In the genomic region with DNA sequence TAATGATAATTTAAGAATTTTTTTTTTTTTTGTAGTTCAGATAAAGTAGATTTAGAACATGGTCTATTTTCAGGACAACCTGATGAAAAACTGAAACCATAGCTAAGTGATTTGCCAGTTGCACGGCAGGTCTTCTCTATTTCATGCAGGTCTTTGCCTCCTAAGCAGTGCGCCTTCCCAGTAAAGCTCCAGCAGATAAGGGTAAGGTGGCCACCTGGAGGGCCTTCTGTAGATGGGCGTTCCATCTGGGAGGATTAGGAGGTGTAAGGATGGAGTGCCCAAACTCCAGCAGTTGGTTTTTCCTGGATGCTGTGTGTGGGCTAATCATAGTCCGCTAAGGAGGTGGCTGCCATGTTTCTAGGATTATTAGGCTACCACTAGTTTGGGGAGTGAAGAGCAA, we compare ENCODE assay signal across 19 cellular contexts.
A peak's percentile ranks its signal among the peaks of the same experiment; 100 is the strongest.
DNase-seq lines count a peak whose midpoint lies in the region; ATAC-seq, FAIRE-seq and TF ChIP-seq lines count a peak whose summit lies in the region.
"Had no signal": no experiment of that assay in that cellular context is flagged by ENCODE, and none has a peak within 500 bp of the region (broad histone marks: within the 10 kb centered on the region; RNA-seq: fewer than 3 reads in every experiment).

No MANE protein-coding gene starts in this region.

- H3K9me3 ChIP-seq in K562 (replicated peaks; ENCODE audit: control insufficient read depth, insufficient read depth, low read depth, low read length) (no peaks in the 10 kb centered on the region), right lobe of liver (no peaks in the 10 kb centered on the region), esophagus muscularis mucosa (no peaks in the 10 kb centered on the region)
- H3K9me3 ChIP-seq in CD8-positive, alpha-beta T cell (ENCODE audit: low read length), result no peaks in the 10 kb centered on the region
- H3K9me3 ChIP-seq: sigmoid colon had no signal

- H3K4me1 Mint-ChIP-seq in natural killer cell, result peaks cover 70 to 77% of the 10 kb centered on the region in 2 donors
- peaks cover 61 to 66% of the 10 kb centered on the region in 2 donors for H3K4me1 Mint-ChIP-seq in natural killer cell treated with Interleukin-12 subunit alpha and Interleukin-12 subunit beta and Interleukin-15 and Interleukin-18, amount 100 ng/mL, for 72 hours (ENCODE audit: low read depth in 2 of 2)
- H3K4me1 Mint-ChIP-seq in CD8-positive, alpha-beta T cell (ENCODE audit: low read depth), result peaks cover 87% of the 10 kb centered on the region

- peaks cover 91% of the 10 kb centered on the region for H3K79me2 ChIP-seq in K562 (ENCODE audit: control insufficient read depth, insufficient read depth, low read length)

- TF ChIP-seq RAD21 in K562 (CRISPR knock-in tag; conservative IDR thresholded peaks at IDR 0.05 in 1 of 2, IDR thresholded peaks at IDR 0.05 in 1 of 2), result peak in 1 of 2 experiments; percentile 35; a peak in 1 of 4 replicates

- no peaks in the 10 kb centered on the region for H3K27me3 Mint-ChIP-seq in natural killer cell (ENCODE audit: low read depth in 2 of 2)
- no peaks in the 10 kb centered on the region for H3K27me3 Mint-ChIP-seq in natural killer cell treated with Interleukin-12 subunit alpha and Interleukin-12 subunit beta and Interleukin-15 and Interleukin-18, amount 100 ng/mL, for 72 hours
- H3K27me3 Mint-ChIP-seq in CD8-positive, alpha-beta T cell (ENCODE audit: low read depth), result no peaks in the 10 kb centered on the region
- H3K27me3 Mint-ChIP-seq: activated naive CD4-positive, alpha-beta T cell treated with anti-CD3 and anti-CD28 coated beads, Interleukin-2, amount 50 U/mL, for 24 hours; CD4-positive, alpha-beta memory T cell; naive thymus-derived CD8-positive, alpha-beta T cell had no signal

- H3K27me3 ChIP-seq in K562 (ENCODE audit: control insufficient read depth in 2 of 2, insufficient read depth in 2 of 2, low read length in 2 of 2), result no peaks in the 10 kb centered on the region
- no peaks in the 10 kb centered on the region for H3K27me3 ChIP-seq in CD8-positive, alpha-beta T cell (ENCODE audit: insufficient read depth, low read length)
- H3K27me3 ChIP-seq in right lobe of liver, result no peaks in the 10 kb centered on the region
- H3K27me3 ChIP-seq in esophagus muscularis mucosa, result no peaks in the 10 kb centered on the region
- H3K27me3 ChIP-seq: sigmoid colon had no signal

- H3K9me3 Mint-ChIP-seq in natural killer cell, result no peaks in the 10 kb centered on the region
- H3K9me3 Mint-ChIP-seq in natural killer cell treated with Interleukin-12 subunit alpha and Interleukin-12 subunit beta and Interleukin-15 and Interleukin-18, amount 100 ng/mL, for 72 hours, result no peaks in the 10 kb centered on the region
- no peaks in the 10 kb centered on the region for H3K9me3 Mint-ChIP-seq in CD8-positive, alpha-beta T cell
- H3K9me3 Mint-ChIP-seq: activated naive CD4-positive, alpha-beta T cell treated with anti-CD3 and anti-CD28 coated beads, Interleukin-2, amount 50 U/mL, for 24 hours; CD4-positive, alpha-beta memory T cell; naive thymus-derived CD8-positive, alpha-beta T cell had no signal

- H3K27ac Mint-ChIP-seq in natural killer cell, result peak overlapping the region in 1 of 2 donors; percentile 60
- H3K27ac Mint-ChIP-seq in natural killer cell treated with Interleukin-12 subunit alpha and Interleukin-12 subunit beta and Interleukin-15 and Interleukin-18, amount 100 ng/mL, for 72 hours, result no peak overlapping the region
- no peak overlapping the region for H3K27ac Mint-ChIP-seq in CD8-positive, alpha-beta T cell

- CTCF ChIA-PET in K562 (lab: Yijun Ruan, JAX; ENCODE audit: low intra/inter-chr PET ratio), result interaction anchor here (0.7 kb wide), 1 partner anchor 1475 kb away, joined by 5 read pairs; no protein-coding TSS in a partner anchor
- CTCF ChIA-PET in CD8-positive, alpha-beta T cell (lab: Charles Lee), result interaction anchor here (1.0 to 1.1 kb wide), 2 partner anchors 9 to 351 kb away, joined by 3 read pairs; no protein-coding TSS in a partner anchor

- intact Hi-C loops in natural killer cell (cut with micrococcal nuclease), result no loop called here
- intact Hi-C loops in K562 (cut with micrococcal nuclease), result loop anchor here (5.0 to 10.0 kb wide), 2 partner anchors 102 to 200 kb away; no protein-coding TSS in a partner anchor
- intact Hi-C loops in CD8-positive, alpha-beta T cell (cut with DNase I, micrococcal nuclease), result no loop called here
- intact Hi-C loops in right lobe of liver (cut with DNase I), result no loop called here
- intact Hi-C loops in esophagus muscularis mucosa (cut with DNase I), result no loop called here

- H4K20me1 ChIP-seq in K562 (replicated peaks; ENCODE audit: control insufficient read depth, insufficient read depth, low read length), result peaks cover 10% of the 10 kb centered on the region; the same call in 1 of the 2 replicates

- TF ChIP-seq EP300 in K562 (IDR thresholded peaks at IDR 0.05; ENCODE audit: low read length) (no peak), esophagus muscularis mucosa (IDR thresholded peaks at IDR 0.05) (no peak)

- POLR2A ChIA-PET in K562 (lab: Yijun Ruan, JAX), result interaction anchor here (0.7 to 1.2 kb wide), 3 partner anchors 9 to 326 kb away, joined by 3 read pairs; no protein-coding TSS in a partner anchor
- POLR2A ChIA-PET in CD8-positive, alpha-beta T cell (lab: Charles Lee), result interaction anchor here (2.0 kb wide), 1 partner anchor 18 kb away, joined by 6 read pairs; no protein-coding TSS in a partner anchor

- H3K36me3 Mint-ChIP-seq in natural killer cell, result no peaks in the 10 kb centered on the region
- no peaks in the 10 kb centered on the region for H3K36me3 Mint-ChIP-seq in natural killer cell treated with Interleukin-12 subunit alpha and Interleukin-12 subunit beta and Interleukin-15 and Interleukin-18, amount 100 ng/mL, for 72 hours
- H3K36me3 Mint-ChIP-seq in CD8-positive, alpha-beta T cell, result no peaks in the 10 kb centered on the region

- no peak overlapping the region for H3K9ac ChIP-seq in K562 (ENCODE audit: insufficient read depth in 1 of 2, low read depth in 2 of 2, low read length in 2 of 2)
- H3K9ac ChIP-seq: parathyroid adenoma had no signal

- DNase-seq in natural killer cell (no peak), NCI-H2029 (lab: John Stamatoyannopoulos, UW) (peak; percentile 32), K562 (ENCODE audit: extremely low read depth in 1 of 4, low spot score in 3 of 4) (peak in 1 of 4 experiments; percentile 28), SKM-1 (lab: John Stamatoyannopoulos, UW; ENCODE audit: unreplicated experiment) (no peak), right lobe of liver (no peak), esophagus muscularis mucosa (ENCODE audit: extremely low spot score) (no peak)
- DNase-seq in natural killer cell treated with Interleukin-12 subunit alpha and Interleukin-12 subunit beta and Interleukin-15 and Interleukin-18, amount 100 ng/mL, for 72 hours (ENCODE audit: low spot score), result no peak
- DNase-seq in CD8-positive, alpha-beta T cell, result no peak
- DNase-seq: activated CD8-positive, alpha-beta memory T cell treated with anti-CD3 and anti-CD28 coated beads for 24 hours; CD4-positive, alpha-beta memory T cell; HCEC 1CT; mesendoderm; sigmoid colon had no signal

- H3K4me2 ChIP-seq in K562 (ENCODE audit: insufficient read depth, low read length), result no peak overlapping the region

- H3K4me1 ChIP-seq in K562 (replicated peaks in 1 of 2; ENCODE audit: control insufficient read depth in 2 of 2, insufficient read depth in 2 of 2, low read length in 2 of 2), result peaks cover 7 to 24% of the 10 kb centered on the region in 2 experiments; a peak in 3 of 5 replicates
- peaks cover 53% of the 10 kb centered on the region for H3K4me1 ChIP-seq in CD8-positive, alpha-beta T cell (ENCODE audit: insufficient read depth, low read length)
- peaks cover 0 to 17% (median 0%) of the 10 kb centered on the region in 4 donors for H3K4me1 ChIP-seq in right lobe of liver
- peaks cover 57 to 81% (median 70%) of the 10 kb centered on the region in 4 donors for H3K4me1 ChIP-seq in esophagus muscularis mucosa

- ATAC-seq in natural killer cell, result no peak
- ATAC-seq in natural killer cell treated with Interleukin-12 subunit alpha and Interleukin-12 subunit beta and Interleukin-15 and Interleukin-18, amount 100 ng/mL, for 72 hours, result no peak
- ATAC-seq in K562, result peak; percentile 28; the same call in 2 of the 3 replicates
- no peak for ATAC-seq in CD8-positive, alpha-beta T cell
- no peak for ATAC-seq in right lobe of liver
- ATAC-seq: SK-N-SH treated with all-trans-retinoic acid at 6 μM for 48 hours had no signal

- FAIRE-seq in K562 (lab: Jason Lieb, UNC), result no peak
- FAIRE-seq: endometrium had no signal

- no peaks in the 10 kb centered on the region for H3K9me1 ChIP-seq in K562 (ENCODE audit: control insufficient read depth, insufficient read depth, low read length)

- 66% methylated on average over 4 of the region's 4 CpGs for WGBS in K562 (ENCODE audit: insufficient coverage, low coverage, missing lambda C conversion rate)
- 94% methylated on average over 4 of the region's 4 CpGs for WGBS in right lobe of liver (ENCODE audit: insufficient coverage, low coverage, low lambda C conversion rate, missing lambda C conversion rate)
- WGBS in esophagus muscularis mucosa, result 96% methylated on average over 4 of the region's 4 CpGs

- H3K4me3 Mint-ChIP-seq in natural killer cell, result peak overlapping the region; percentile 26
- H3K4me3 Mint-ChIP-seq in natural killer cell treated with Interleukin-12 subunit alpha and Interleukin-12 subunit beta and Interleukin-15 and Interleukin-18, amount 100 ng/mL, for 72 hours, result no peak overlapping the region
- no peak overlapping the region for H3K4me3 Mint-ChIP-seq in CD8-positive, alpha-beta T cell

- no peak overlapping the region for H2AFZ ChIP-seq in K562 (ENCODE audit: low read depth, low read length)
- H2AFZ ChIP-seq: parathyroid adenoma had no signal

- H3K36me3 ChIP-seq in K562 (ENCODE audit: control insufficient read depth, insufficient read depth, low read length), result no peaks in the 10 kb centered on the region
- no peaks in the 10 kb centered on the region for H3K36me3 ChIP-seq in CD8-positive, alpha-beta T cell (ENCODE audit: insufficient read depth, low read length)
- no peaks in the 10 kb centered on the region for H3K36me3 ChIP-seq in right lobe of liver
- no peaks in the 10 kb centered on the region for H3K36me3 ChIP-seq in esophagus muscularis mucosa
- H3K36me3 ChIP-seq: sigmoid colon had no signal

- no peak for TF ChIP-seq POLR2A in K562 (conservative IDR thresholded peaks at IDR 0.05)
- no peak for TF ChIP-seq POLR2A in right lobe of liver (IDR thresholded peaks at IDR 0.05)
- no peak for TF ChIP-seq POLR2A in esophagus muscularis mucosa (IDR thresholded peaks at IDR 0.05; ENCODE audit: low read depth)

- TF ChIP-seq CTCF in natural killer cell (IDR thresholded peaks at IDR 0.05) (no peak), K562 (IDR thresholded peaks at IDR 0.05 in 2 of 3, conservative IDR thresholded peaks at IDR 0.05 in 1 of 3; ENCODE audit: insufficient read depth in 2 of 3, low read depth in 1 of 3, low read length in 3 of 3) (peak in 1 of 3 experiments; percentile 26; a peak in 2 of 6 replicates), right lobe of liver (IDR thresholded peaks at IDR 0.05) (no peak), esophagus muscularis mucosa (IDR thresholded peaks at IDR 0.05) (no peak)
- TF ChIP-seq CTCF in CD8-positive, alpha-beta T cell (IDR thresholded peaks at IDR 0.05), result no peak

- H3K27ac ChIP-seq in K562 (ENCODE audit: extremely low read depth, low read depth, low read length) (no peak overlapping the region), right lobe of liver (no peak overlapping the region), esophagus muscularis mucosa (replicated peaks in 1 of 4) (no peak overlapping the region)
- H3K27ac ChIP-seq in CD8-positive, alpha-beta T cell (ENCODE audit: low read depth, low read length), result no peak overlapping the region
- H3K27ac ChIP-seq: RWPE1, sigmoid colon had no signal

- in situ Hi-C loops in K562 (cut with MboI), result no loop called here

- no TSS peak for BruUV-seq in K562 (replicated peaks; lab: Mats Ljungman, UMichigan)

- no peak overlapping the region for H3K4me3 ChIP-seq in K562
- H3K4me3 ChIP-seq in CD8-positive, alpha-beta T cell (ENCODE audit: low read depth, low read length), result no peak overlapping the region
- H3K4me3 ChIP-seq in right lobe of liver, result no peak overlapping the region
- no peak overlapping the region for H3K4me3 ChIP-seq in esophagus muscularis mucosa
- H3K4me3 ChIP-seq: sigmoid colon had no signal
